8 cellular contexts compared by ENCODE assay signal in the genomic region with DNA sequence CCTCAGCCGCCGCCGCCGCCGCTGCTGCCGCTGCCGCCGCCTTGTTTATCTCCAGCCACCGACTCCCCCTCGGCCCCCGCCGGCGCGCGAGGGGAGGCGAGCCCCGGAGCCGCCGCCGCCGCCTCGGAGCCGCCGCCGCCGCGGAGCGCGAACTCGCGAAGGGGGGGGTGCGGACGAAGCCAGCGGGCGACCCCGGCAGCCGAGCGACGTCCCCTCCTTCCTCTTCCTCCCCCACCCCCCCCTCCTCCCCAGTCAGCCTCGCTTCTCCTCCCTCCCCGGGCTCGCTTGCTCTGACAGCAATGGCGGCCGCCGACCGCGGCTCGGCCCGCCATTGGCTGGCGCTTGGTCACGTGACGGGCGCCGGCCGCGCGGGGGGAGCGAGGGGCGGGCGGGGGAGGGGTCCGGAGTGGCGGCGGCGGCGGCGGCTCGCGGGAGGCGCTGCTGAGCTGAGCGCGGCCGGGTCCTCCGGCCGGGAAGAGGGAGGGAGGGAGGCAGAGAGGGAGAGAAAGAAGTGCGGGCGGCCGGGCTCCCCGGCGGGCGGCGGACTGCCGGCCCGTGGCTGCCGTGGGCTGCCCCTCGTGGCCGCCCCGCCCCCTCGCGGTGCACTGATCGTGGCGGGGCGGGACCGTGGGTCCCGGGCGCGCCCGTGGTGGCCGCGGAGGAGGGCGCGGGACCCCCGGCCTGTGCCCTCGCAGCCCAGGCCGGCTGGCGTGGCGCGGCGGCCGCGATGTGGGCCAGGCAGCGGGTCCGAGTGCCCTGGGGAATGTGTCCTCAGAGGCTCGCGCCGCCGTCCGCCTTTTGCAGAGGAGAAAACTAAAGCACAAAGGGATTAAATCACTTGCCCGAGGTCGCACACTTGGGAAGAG.
DNase-seq lines count a peak whose midpoint lies in the region; ATAC-seq lines count a peak whose summit lies in the region.

A gene (minus strand): TSS at position 301 of the 866 bp plus-strand sequence. CDS start 562 bp downstream, outside the sequence.

- DNase-seq in NCI-H2227 treated with DMSO at 0.1 percent for 48 hours (lab: John Stamatoyannopoulos, UW) (peak; percentile 75), iris pigment epithelial cell (ENCODE audit: low read depth) (peak; percentile 87)
- DNase-seq in activated CD4-positive, CD25-positive, alpha-beta regulatory T cell treated with anti-CD3 and anti-CD28 coated beads, Interleukin-2, amount 50 U/mL, for 16 hours (ENCODE audit: low read depth, low spot score): peak; percentile 78
- peak; percentile 89 for DNase-seq in central memory CD4-positive, alpha-beta T cell
- DNase-seq in stimulated activated CD4-positive, alpha-beta T cell treated with anti-CD3 and anti-CD28 coated beads, Interleukin-12 subunit alpha, Interleukin-12 subunit beta, amount 100 ng/mL, for 24 hours (ENCODE audit: low read depth in 2 of 2): peak; percentile 72 to 76

- ATAC-seq in GM18861 (IDR thresholded peaks at IDR 0.05; ENCODE audit: unreplicated experiment) (peak; percentile 56), HG03097 (IDR thresholded peaks at IDR 0.05; ENCODE audit: low FRiP score, unreplicated experiment) (peak; percentile 73)

- no peaks in the 10 kb centered on the region for H3K27me3 ChIP-seq in ACC112 (ENCODE audit: insufficient read depth, low read length)

- H3K27ac ChIP-seq in ACC112 (ENCODE audit: low read depth, low read length): peak within 1 kb of the TSS; percentile 54

- peaks cover 44% of the 10 kb centered on the region for H3K79me2 ChIP-seq in ACC112 (ENCODE audit: control insufficient read depth, insufficient read depth, low read length, unreplicated experiment)

- H2AFZ ChIP-seq in ACC112 (ENCODE audit: low read length, unreplicated experiment): peak within 1 kb of the TSS; percentile 58

- peak within 1 kb of the TSS; percentile 92 for H3K4me3 ChIP-seq in ACC112 (ENCODE audit: low read depth, low read length)

- no peaks in the 10 kb centered on the region for H3K36me3 ChIP-seq in ACC112 (ENCODE audit: insufficient read depth, low read length)

- peaks cover 22% of the 10 kb centered on the region for H3K4me1 ChIP-seq in ACC112 (ENCODE audit: control insufficient read depth, insufficient read depth, low read length, unreplicated experiment)

Comparison
In these comparisons a context has a peak if more than half of its experiments do, and no peak if none do; other contexts are left out.
1. Peak in every context shown above with its lines: DNase-seq, ATAC-seq, H3K4me3 ChIP-seq and H3K27ac ChIP-seq.